In the genomic region with DNA sequence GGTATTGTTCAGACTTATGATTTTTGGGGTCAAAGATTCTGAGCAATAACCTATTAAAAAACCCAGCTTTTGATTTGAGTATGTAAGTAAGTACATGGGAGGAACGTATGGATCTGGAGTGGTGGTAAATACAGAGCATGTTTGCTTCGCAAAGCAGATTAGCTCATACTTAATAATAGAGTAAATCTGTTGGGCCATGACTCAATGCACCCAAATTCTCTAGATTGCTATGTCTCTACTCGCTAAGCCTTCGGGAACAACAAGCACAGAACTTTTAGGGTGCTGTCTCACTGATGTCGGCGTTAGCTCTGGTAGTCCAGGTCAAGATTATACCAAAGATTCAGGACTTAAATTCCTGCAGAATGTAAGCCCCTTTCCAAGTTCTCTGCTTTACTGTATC, we compare ENCODE assay signal across 8 cellular contexts. TPM values are rescaled to one million over a fixed set of nuclear protein-coding genes. Genes with fewer than 3 reads are reported as not detected.
DNase-seq lines count a peak whose midpoint lies in the region; ATAC-seq and TF ChIP-seq lines count a peak whose summit lies in the region.

No MANE protein-coding gene starts in this region.

- H3K4me2 ChIP-seq in SU-DHL-6 (ENCODE audit: low read depth, low read length, poor library complexity, severe bottlenecking) = peak overlapping the region; percentile 91

- peak overlapping the region; percentile 70 for H3K9ac ChIP-seq in SU-DHL-6 (ENCODE audit: low read length)
- H3K9ac ChIP-seq in skeletal muscle tissue (ENCODE audit: low read depth in 1 of 3, low read length in 3 of 3) = peak overlapping the region in 2 of 3 donors; percentile 85 to 88

- TF ChIP-seq CTCF in GM12865 (IDR thresholded peaks at IDR 0.05; ENCODE audit: insufficient read depth, low read depth, low read length, missing control alignments) (no peak), SU-DHL-6 (IDR thresholded peaks at IDR 0.05; ENCODE audit: insufficient read depth, low read length, poor library complexity, severe bottlenecking) (no peak), fibroblast of pulmonary artery (IDR thresholded peaks at IDR 0.05; ENCODE audit: low read length, missing control alignments) (no peak)

- no peak for DNase-seq in GM12865 (ENCODE audit: low read depth)
- DNase-seq in fibroblast of pulmonary artery (ENCODE audit: low read depth) = peak; percentile 18
- no peak for DNase-seq in epidermal melanocyte (ENCODE audit: insufficient read length, low spot score)
- no peak for DNase-seq in activated effector memory CD4-positive, alpha-beta T cell treated with anti-CD3 and anti-CD28 coated beads, Interleukin-2, amount 50 U/mL, for 16 hours
- DNase-seq in ecto neural progenitor cell (ENCODE audit: low spot score) = no peak

- H3K4me3 ChIP-seq in GM12865 (ENCODE audit: low read depth, low read length) (peak overlapping the region; percentile 85), SU-DHL-6 (ENCODE audit: insufficient read depth, low read length, poor library complexity, severe bottlenecking) (peak overlapping the region; percentile 88), fibroblast of pulmonary artery (replicated peaks; ENCODE audit: low read depth, low read length) (peak overlapping the region; percentile 87), skeletal muscle tissue (ENCODE audit: low read length in 3 of 3) (peak overlapping the region; percentile 81 to 95 (median 93))

- H3K36me3 ChIP-seq in SU-DHL-6 (ENCODE audit: low read length) (peaks cover 3% of the 10 kb centered on the region; the same call in 1 of the 2 replicates), skeletal muscle tissue (ENCODE audit: control insufficient read depth in 3 of 3, insufficient read depth in 3 of 3, low read length in 3 of 3) (no peaks in the 10 kb centered on the region)

- H3K79me2 ChIP-seq in SU-DHL-6 (ENCODE audit: insufficient read depth, low read length) = peaks cover 12% of the 10 kb centered on the region; the same call in 1 of the 2 replicates

- peaks cover 14 to 29% (median 15%) of the 10 kb centered on the region in 3 donors for H3K4me1 ChIP-seq in skeletal muscle tissue (ENCODE audit: control insufficient read depth in 3 of 3, insufficient read depth in 3 of 3, low read length in 3 of 3)

- no peak for ATAC-seq in GM18520 (IDR thresholded peaks at IDR 0.05; ENCODE audit: unreplicated experiment)

- no peaks in the 10 kb centered on the region for H3K9me2 ChIP-seq in SU-DHL-6 (replicated peaks; ENCODE audit: insufficient read depth, low read length)

- H3F3A ChIP-seq in SU-DHL-6 (ENCODE audit: insufficient read depth) = peaks cover 13% of the 10 kb centered on the region; the same call in 1 of the 2 replicates

- H2AFZ ChIP-seq in SU-DHL-6 (ENCODE audit: low read depth, low read length, severe bottlenecking) = peak overlapping the region; percentile 96

- H3K9me3 ChIP-seq in SU-DHL-6 (ENCODE audit: insufficient read depth, low read length) (no peaks in the 10 kb centered on the region), skeletal muscle tissue (ENCODE audit: control insufficient read depth in 3 of 3, low read length in 3 of 3) (no peaks in the 10 kb centered on the region)

- H3K27me3 ChIP-seq in SU-DHL-6 (ENCODE audit: low read length) = no peaks in the 10 kb centered on the region
- H3K27me3 ChIP-seq in skeletal muscle tissue (ENCODE audit: control insufficient read depth in 3 of 3, insufficient read depth in 3 of 3, low read length in 3 of 3) = no peaks in the 10 kb centered on the region

- H4K20me1 ChIP-seq in SU-DHL-6 (ENCODE audit: low read depth, low read length) = no peaks in the 10 kb centered on the region

- H3K27ac ChIP-seq in SU-DHL-6 (ENCODE audit: low read depth, low read length) (no peak overlapping the region), skeletal muscle tissue (ENCODE audit: low read depth, low read length) (peak overlapping the region; percentile 61)

RNA-seq across cellular contexts. Expression of a gene that starts 0.8 kb away (rescaled TPM):
- total RNA-seq in skeletal muscle tissue = 14.1 TPM
